ENCODE assay signal across 16 cellular contexts in genomic region chr12:59322473-59322872, GRCh38.
DNase-seq lines count a peak whose midpoint lies in the region; TF ChIP-seq lines count a peak whose summit lies in the region.
"Had no signal": no experiment of that assay in that cellular context is flagged by ENCODE, and none has a peak within 500 bp of the region (broad histone marks: within the 10 kb centered on the region; RNA-seq: fewer than 3 reads in every experiment).

No MANE protein-coding gene starts in this region.

- H3K9me3 ChIP-seq in CD8-positive, alpha-beta memory T cell (ENCODE audit: low read length): no peaks in the 10 kb centered on the region
- H3K9me3 ChIP-seq in left ventricle myocardium inferior (replicated peaks): no peaks in the 10 kb centered on the region
- H3K9me3 ChIP-seq: BLaER1 had no signal

- H3K27me3 ChIP-seq in CD8-positive, alpha-beta memory T cell (ENCODE audit: insufficient read depth, low read length, poor library complexity, severe bottlenecking): no peaks in the 10 kb centered on the region
- H3K27me3 ChIP-seq in left ventricle myocardium inferior (ENCODE audit: low read depth): no peaks in the 10 kb centered on the region
- H3K27me3 ChIP-seq: BLaER1 had no signal

- H3K36me3 ChIP-seq in CD8-positive, alpha-beta memory T cell (ENCODE audit: insufficient read depth, low read length): no peaks in the 10 kb centered on the region
- no peaks in the 10 kb centered on the region for H3K36me3 ChIP-seq in left ventricle myocardium inferior
- H3K36me3 ChIP-seq: BLaER1 had no signal

- peaks cover 0 to 3% (median 0%) of the 10 kb centered on the region in 5 donors for H3K9me3 Mint-ChIP-seq in CD8-positive, alpha-beta memory T cell

- intact Hi-C loops in left ventricle myocardium inferior (cut with micrococcal nuclease): no loop called here

- H3K4me3 ChIP-seq in CD8-positive, alpha-beta memory T cell (ENCODE audit: low read length): no peak overlapping the region
- H3K4me3 ChIP-seq in left ventricle myocardium inferior: no peak overlapping the region
- H3K4me3 ChIP-seq: BLaER1 had no signal

- no peak for TF ChIP-seq CTCF in left ventricle myocardium inferior (IDR thresholded peaks at IDR 0.05; ENCODE audit: borderline replicate concordance)

- CTCF ChIA-PET in CD8-positive, alpha-beta memory T cell (lab: Charles Lee): no interaction called here

- H3K4me3 Mint-ChIP-seq in CD8-positive, alpha-beta memory T cell: no peak overlapping the region
- H3K4me3 Mint-ChIP-seq: dendritic cell treated with granulocyte-macrophage colony-stimulating factor and Interleukin-4, amounts not matched to agents 40 ng/mL and 50 ng/mL, for 4 days; HFFc6; naive thymus-derived CD4-positive, alpha-beta T cell had no signal

- H3K27ac Mint-ChIP-seq in CD8-positive, alpha-beta memory T cell: no peak overlapping the region
- H3K27ac Mint-ChIP-seq: dendritic cell treated with granulocyte-macrophage colony-stimulating factor and Interleukin-4, amounts not matched to agents 40 ng/mL and 50 ng/mL, for 4 days; HFFc6; naive thymus-derived CD4-positive, alpha-beta T cell had no signal

- H3K4me1 ChIP-seq in CD8-positive, alpha-beta memory T cell (ENCODE audit: insufficient read depth, low read length): no peaks in the 10 kb centered on the region
- no peaks in the 10 kb centered on the region for H3K4me1 ChIP-seq in left ventricle myocardium inferior
- H3K4me1 ChIP-seq: BLaER1 had no signal

- H3K27ac ChIP-seq in caudate nucleus (ENCODE audit: low read depth, low read length) (peak overlapping the region; percentile 72), left ventricle myocardium inferior (replicated peaks) (no peak overlapping the region)
- no peak overlapping the region for H3K27ac ChIP-seq in CD8-positive, alpha-beta memory T cell (ENCODE audit: low read depth, low read length)
- H3K27ac ChIP-seq: BLaER1 had no signal

- peak; percentile 13 for DNase-seq in DMS53 treated with DMSO at 0.1 percent for 48 hours (lab: John Stamatoyannopoulos, UW; ENCODE audit: unreplicated experiment)
- peak; percentile 53 for DNase-seq in NCI-H2029 treated with DMSO at 0.1 percent for 48 hours (lab: John Stamatoyannopoulos, UW)
- peak in 60 of 61 donors; percentile 1 to 89 (median 73) for DNase-seq in caudate nucleus (lab: John Stamatoyannopoulos, UW)
- peak in 55 of 56 donors; percentile 0 to 90 (median 75) for DNase-seq in nucleus accumbens (lab: John Stamatoyannopoulos, UW)
- DNase-seq in activated T-cell treated with anti-CD3 and anti-CD28 coated beads, Interleukin-2, amount 50 U/mL, for 48 hours: no peak
- DNase-seq in CD8-positive, alpha-beta memory T cell: no peak
- no peak for DNase-seq in ureter (ENCODE audit: low spot score)
- DNase-seq in left ventricle myocardium inferior: no peak
- DNase-seq: activated T-cell treated with anti-CD3 and anti-CD28 coated beads, Interleukin-2, amount 50 U/mL, for 1 hour; HFFc6; kidney glomerular epithelial cell; naive thymus-derived CD4-positive, alpha-beta T cell; NCI-H1417 treated with DMSO at 0.1 percent for 48 hours; stimulated activated naive CD8-positive, alpha-beta T cell treated with anti-CD3 and anti-CD28 coated beads, Interleukin-15, Interleukin-2, amounts not matched to agents 100 U/mL and 50 U/mL, for 24 hours had no signal

- H3K27me3 Mint-ChIP-seq in CD8-positive, alpha-beta memory T cell: no peaks in the 10 kb centered on the region
- H3K27me3 Mint-ChIP-seq: dendritic cell treated with granulocyte-macrophage colony-stimulating factor and Interleukin-4, amounts not matched to agents 40 ng/mL and 50 ng/mL, for 4 days; naive thymus-derived CD4-positive, alpha-beta T cell had no signal

- POLR2A ChIA-PET in CD8-positive, alpha-beta memory T cell (lab: Charles Lee): no interaction called here

- H3K36me3 Mint-ChIP-seq in CD8-positive, alpha-beta memory T cell: no peaks in the 10 kb centered on the region
- H3K36me3 Mint-ChIP-seq: naive thymus-derived CD4-positive, alpha-beta T cell had no signal

- no peaks in the 10 kb centered on the region for H3K4me1 Mint-ChIP-seq in CD8-positive, alpha-beta memory T cell
- H3K4me1 Mint-ChIP-seq: naive thymus-derived CD4-positive, alpha-beta T cell had no signal

Comparison
In these comparisons a context has a peak if more than half of its experiments do, and no peak if none do; other contexts are left out.
1. DNase-seq: peak in DMS53 treated with DMSO at 0.1 percent for 48 hours (single experiment), NCI-H2029 treated with DMSO at 0.1 percent for 48 hours (single experiment), caudate nucleus (60 of 61) and nucleus accumbens (55 of 56); none in activated T-cell treated with anti-CD3 and anti-CD28 coated beads, Interleukin-2, amount 50 U/mL, for 48 hours (0 of 2), CD8-positive, alpha-beta memory T cell (0 of 5), ureter (single experiment) and left ventricle myocardium inferior (single experiment).